In genomic region chr3:71532639-71533395, GRCh38 we compare ENCODE assay signal across 2 cellular contexts.
TF ChIP-seq lines count a peak whose summit lies in the region.

No MANE protein-coding gene starts in this region.

TF ChIP-seq in A549, 52 proteins besides CTCF, POLR2A, EP300 and RAD21:
- TF ChIP-seq FOSL2 (IDR thresholded peaks at IDR 0.05): no peak
- peak; percentile 26; the same call in 1 of the 2 replicates for TF ChIP-seq FOSL2 (CRISPR knock-in tag; IDR thresholded peaks at IDR 0.05)
- no peak for TF ChIP-seq FOXS1 (CRISPR knock-in tag; IDR thresholded peaks at IDR 0.05)

TF ChIP-seq in IMR-90, 13 proteins besides CTCF, POLR2A, EP300 and RAD21:
- TF ChIP-seq FOS (IDR thresholded peaks at IDR 0.05; ENCODE audit: low read depth, low read length): peak; percentile 33; the same call in 1 of the 2 replicates
- no peak for TF ChIP-seq BHLHE40 (IDR thresholded peaks at IDR 0.05; ENCODE audit: low read depth, low read length)
